ENCODE assay signal across 1 cellular context in the genomic region with DNA sequence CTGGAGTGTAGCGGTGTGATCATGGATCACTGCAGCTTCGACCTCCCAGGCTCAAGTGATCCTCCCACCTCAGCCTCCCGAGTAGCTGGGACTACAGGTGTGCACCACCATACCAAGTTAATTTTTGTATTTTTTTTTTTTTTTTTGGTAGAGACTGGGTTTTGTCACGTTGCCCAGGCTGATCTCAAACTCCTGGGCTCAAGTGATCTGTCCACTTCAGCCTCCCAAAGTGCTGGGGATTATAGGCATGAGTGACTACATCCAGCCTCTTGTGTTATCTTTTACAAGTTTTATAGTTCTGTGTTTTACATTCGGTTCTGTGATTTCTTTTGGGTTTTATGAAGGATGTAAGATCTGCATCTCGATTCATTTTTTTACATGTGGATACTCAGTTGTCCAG. TPM values are rescaled to one million over a fixed set of nuclear protein-coding genes. Genes with fewer than 3 reads are reported as not detected.
"Had no signal": no experiment of that assay in that cellular context is flagged by ENCODE, and none has a peak within 500 bp of the region (broad histone marks: within the 10 kb centered on the region; RNA-seq: fewer than 3 reads in every experiment).

No MANE protein-coding gene starts in this region.

RNA-seq across cellular contexts. Expression of a gene that starts 52.0 kb away (rescaled TPM):
- total RNA-seq: G401 had no signal
